1 cellular context compared by ENCODE assay signal in genomic region chr22:40498454-40499186, GRCh38.
TF ChIP-seq lines count a peak whose summit lies in the region.

No MANE protein-coding gene starts in this region.

TF ChIP-seq in HepG2, 621 proteins besides CTCF, POLR2A, EP300 and RAD21 (continued from another document and continues in another):
- TF ChIP-seq TRIM22 (IDR thresholded peaks at IDR 0.05) (no peak), NR0B2 (CRISPR knock-in tag; IDR thresholded peaks at IDR 0.05) (no peak), WIZ (CRISPR knock-in tag; IDR thresholded peaks at IDR 0.05) (no peak), ZBTB20 (CRISPR knock-in tag; IDR thresholded peaks at IDR 0.05; ENCODE audit: borderline replicate concordance, low read depth) (peak; percentile 86; the same call in 1 of the 2 replicates), CBX2 (IDR thresholded peaks at IDR 0.05; ENCODE audit: low read depth, low read length) (no peak), CBX2 (CRISPR knock-in tag; IDR thresholded peaks at IDR 0.05; ENCODE audit: low read depth) (no peak), XRCC5 (optimal IDR thresholded peaks at IDR 0.05; ENCODE audit: low read length) (no peak), ZSCAN12 (CRISPR knock-in tag; IDR thresholded peaks at IDR 0.05) (no peak), FOXA1 (IDR thresholded peaks at IDR 0.05) (no peak), FOXA1 (CRISPR knock-in tag; IDR thresholded peaks at IDR 0.05) (peak; percentile 86), ZNF468 (CRISPR knock-in tag; IDR thresholded peaks at IDR 0.05) (no peak), ZMYM4 (CRISPR knock-in tag; IDR thresholded peaks at IDR 0.05) (no peak), CBX1 (IDR thresholded peaks at IDR 0.05; ENCODE audit: low read depth) (no peak), ARID5B (CRISPR knock-in tag; IDR thresholded peaks at IDR 0.05) (peak; percentile 99), SMYD3 (CRISPR knock-in tag; IDR thresholded peaks at IDR 0.05) (0 out of 2 replicates have a peak, but pooled peaks have one; percentile 59), ZMYM3 (CRISPR knock-in tag; IDR thresholded peaks at IDR 0.05) (peak; percentile 69; the same call in 1 of the 2 replicates), ZBTB49 (CRISPR knock-in tag; IDR thresholded peaks at IDR 0.05; ENCODE audit: borderline replicate concordance) (no peak), ZNF263 (CRISPR knock-in tag; IDR thresholded peaks at IDR 0.05) (no peak; the same call in 1 of the 2 replicates), MED8 (CRISPR knock-in tag; IDR thresholded peaks at IDR 0.05; ENCODE audit: insufficient replicate concordance) (no peak), CEBPZ (IDR thresholded peaks at IDR 0.05; ENCODE audit: low read length) (no peak), CENPBD1 (CRISPR knock-in tag; IDR thresholded peaks at IDR 0.05; ENCODE audit: borderline replicate concordance, low read depth) (no peak), KDM3A (CRISPR knock-in tag; IDR thresholded peaks at IDR 0.05; ENCODE audit: low read depth) (no peak), EED (CRISPR knock-in tag; IDR thresholded peaks at IDR 0.05) (no peak), ZMAT5 (CRISPR knock-in tag; IDR thresholded peaks at IDR 0.05; ENCODE audit: borderline replicate concordance, low read depth) (no peak), HIC2 (CRISPR knock-in tag; IDR thresholded peaks at IDR 0.05; ENCODE audit: low read depth) (no peak), ZBTB10 (CRISPR knock-in tag; IDR thresholded peaks at IDR 0.05; ENCODE audit: borderline replicate concordance) (no peak), NR2C2 (CRISPR knock-in tag; IDR thresholded peaks at IDR 0.05; ENCODE audit: borderline replicate concordance) (peak; percentile 3; the same call in 1 of the 2 replicates), FOXA3 (CRISPR knock-in tag; IDR thresholded peaks at IDR 0.05) (peak; percentile 96), ZNF639 (CRISPR knock-in tag; conservative IDR thresholded peaks at IDR 0.05) (no peak), JDP2 (CRISPR knock-in tag; IDR thresholded peaks at IDR 0.05; ENCODE audit: borderline replicate concordance) (no peak), ZNF883 (CRISPR knock-in tag; IDR thresholded peaks at IDR 0.05; ENCODE audit: not compliant biosample characterization) (no peak), TFDP1 (CRISPR knock-in tag; IDR thresholded peaks at IDR 0.05; ENCODE audit: borderline replicate concordance) (no peak), MBD4 (IDR thresholded peaks at IDR 0.05; ENCODE audit: borderline replicate concordance, low read length) (no peak), SIX4 (CRISPR knock-in tag; IDR thresholded peaks at IDR 0.05) (0 out of 2 replicates have a peak, but pooled peaks have one; percentile 26), RCOR2 (CRISPR knock-in tag; IDR thresholded peaks at IDR 0.05) (peak; percentile 33; the same call in 1 of the 2 replicates), ZMAT3 (CRISPR knock-in tag; conservative IDR thresholded peaks at IDR 0.05) (no peak), RFX5 (IDR thresholded peaks at IDR 0.05; ENCODE audit: low read depth, low read length) (peak; percentile 87), ARHGAP35 (CRISPR knock-in tag; IDR thresholded peaks at IDR 0.05; ENCODE audit: borderline replicate concordance) (no peak), NBN (conservative IDR thresholded peaks at IDR 0.05) (no peak), GATAD1 (CRISPR knock-in tag; IDR thresholded peaks at IDR 0.05) (peak; percentile 50; the same call in 1 of the 2 replicates), ZNF558 (CRISPR knock-in tag; IDR thresholded peaks at IDR 0.05; ENCODE audit: borderline replicate concordance) (no peak), ATF3 (CRISPR knock-in tag; IDR thresholded peaks at IDR 0.05) (peak; percentile 94)
